ENCODE assay signal across 8 cellular contexts in the genomic region with DNA sequence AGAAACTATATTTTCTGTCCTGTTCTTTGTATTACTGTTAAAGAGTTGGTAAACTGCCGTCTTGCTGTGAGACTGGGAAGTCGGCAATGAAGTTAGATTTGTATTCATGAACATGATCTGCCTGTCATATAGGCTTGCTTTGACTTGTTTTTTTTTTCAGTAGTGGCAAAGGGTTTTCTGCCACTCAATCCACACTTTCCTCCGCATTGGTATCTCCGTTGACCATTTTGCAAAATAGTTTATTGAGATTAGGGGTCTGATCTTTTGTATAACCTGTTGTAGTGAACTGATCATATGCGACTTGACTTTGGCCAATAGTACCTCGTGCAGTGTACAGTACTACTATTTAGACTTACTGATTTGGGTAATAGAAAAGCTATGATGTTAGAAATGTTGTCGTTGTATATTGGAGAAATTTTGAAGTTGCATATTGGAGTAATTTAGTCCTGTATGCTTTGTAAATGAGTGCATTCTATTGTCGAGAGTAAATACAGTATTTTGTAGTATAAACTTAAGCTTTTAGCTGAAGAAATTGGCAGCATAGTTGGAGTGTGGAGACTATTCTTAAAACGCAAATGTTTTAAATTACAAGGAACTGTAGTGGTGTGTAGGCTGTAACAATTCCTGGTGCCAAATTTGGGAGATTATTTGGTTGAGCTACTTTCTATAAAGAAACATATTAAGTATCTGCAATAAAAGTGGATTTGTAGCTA. TPM values are rescaled to one million over a fixed set of nuclear protein-coding genes. Genes with fewer than 3 reads are reported as not detected.
DNase-seq lines count a peak whose midpoint lies in the region; ATAC-seq and TF ChIP-seq lines count a peak whose summit lies in the region.

No MANE protein-coding gene starts in this region.

- no peaks in the 10 kb centered on the region for H3K9me3 Mint-ChIP-seq in MCF 10A (ENCODE audit: unreplicated experiment)
- no peaks in the 10 kb centered on the region for H3K9me3 Mint-ChIP-seq in activated CD8-positive, alpha-beta T cell treated with anti-CD3 and anti-CD28 coated beads, Interleukin-2, amount 10 ng/mL, durations not matched to agents 7 days and 5 days (ENCODE audit: insufficient read depth)

- no peaks in the 10 kb centered on the region for H3K27me3 Mint-ChIP-seq in MCF 10A (ENCODE audit: insufficient read depth, unreplicated experiment)
- H3K27me3 Mint-ChIP-seq in activated CD8-positive, alpha-beta T cell treated with anti-CD3 and anti-CD28 coated beads, Interleukin-2, amount 10 ng/mL, durations not matched to agents 7 days and 5 days (ENCODE audit: low read depth) = no peaks in the 10 kb centered on the region

- in situ Hi-C loops in ACHN (cut with HindIII; ENCODE audit: low pct_ligation_motif_present, low pct_unique_long_range_greater_than_20kb, low sequenced_read_pairs) = no loop called here

- H3K9ac ChIP-seq in HUES48 (ENCODE audit: low read depth, low read length) = no peak overlapping the region

- H3K36me3 ChIP-seq in HUES48 (ENCODE audit: control insufficient read depth, insufficient read depth, low read length) = no peaks in the 10 kb centered on the region

- TF ChIP-seq CTCF in MCF 10A (IDR thresholded peaks at IDR 0.05; ENCODE audit: unreplicated experiment) = no peak

- H3K27ac Mint-ChIP-seq in MCF 10A (ENCODE audit: low read depth, unreplicated experiment) = no peak overlapping the region
- H3K27ac Mint-ChIP-seq in activated CD8-positive, alpha-beta T cell treated with anti-CD3 and anti-CD28 coated beads, Interleukin-2, amount 10 ng/mL, durations not matched to agents 7 days and 5 days = no peak overlapping the region

- peaks cover 17% of the 10 kb centered on the region for H3K4me1 Mint-ChIP-seq in MCF 10A (ENCODE audit: insufficient read depth, unreplicated experiment)
- peaks cover 17% of the 10 kb centered on the region for H3K4me1 Mint-ChIP-seq in activated CD8-positive, alpha-beta T cell treated with anti-CD3 and anti-CD28 coated beads, Interleukin-2, amount 10 ng/mL, durations not matched to agents 7 days and 5 days (ENCODE audit: low read depth)

- CTCF ChIA-PET in MCF 10A (lab: Yijun Ruan, JAX) = interaction anchor here (0.5 to 1.3 kb wide), 10 partner anchors 29 to 223 kb away, joined by 3 to 7 read pairs (median 3); no protein-coding TSS in a partner anchor
- CTCF ChIA-PET in activated CD8-positive, alpha-beta T cell treated with anti-CD3 and anti-CD28 coated beads, Interleukin-2, amount 10 ng/mL, durations not matched to agents 7 days and 5 days (lab: Charles Lee) = interaction anchor here (0.8 to 1.9 kb wide), 11 partner anchors 10 to 790 kb away, joined by 3 to 7 read pairs (median 3); no protein-coding TSS in a partner anchor

- DNase-seq in ACHN (peak; percentile 4), MCF 10A (ENCODE audit: unreplicated experiment) (peak; percentile 29), medulla oblongata (ENCODE audit: extremely low spot score) (peak; percentile 16), GM19240 (ENCODE audit: insufficient read length, low spot score) (no peak)
- DNase-seq in activated effector memory CD4-positive, alpha-beta T cell treated with Interleukin-2 at 50 U/mL for 16 hours = no peak
- DNase-seq in activated CD8-positive, alpha-beta T cell treated with anti-CD3 and anti-CD28 coated beads, Interleukin-2, amount 10 ng/mL, durations not matched to agents 7 days and 5 days = no peak

- peaks cover 7% of the 10 kb centered on the region for H3K36me3 Mint-ChIP-seq in MCF 10A (ENCODE audit: insufficient read depth, unreplicated experiment)
- peaks cover 2% of the 10 kb centered on the region for H3K36me3 Mint-ChIP-seq in activated CD8-positive, alpha-beta T cell treated with anti-CD3 and anti-CD28 coated beads, Interleukin-2, amount 10 ng/mL, durations not matched to agents 7 days and 5 days (ENCODE audit: low read depth)

- BruUV-seq in MCF 10A (replicated peaks; lab: Mats Ljungman, UMichigan) = no TSS peak

- no peak overlapping the region for H3K4me3 Mint-ChIP-seq in MCF 10A (ENCODE audit: unreplicated experiment)
- H3K4me3 Mint-ChIP-seq in activated CD8-positive, alpha-beta T cell treated with anti-CD3 and anti-CD28 coated beads, Interleukin-2, amount 10 ng/mL, durations not matched to agents 7 days and 5 days = no peak overlapping the region

- H3K27me3 ChIP-seq in HUES48 (ENCODE audit: control insufficient read depth, insufficient read depth, low read length) = 0 out of 2 replicates have a peak, but pooled peaks cover 3% of the 10 kb centered on the region

- POLR2A ChIA-PET in MCF 10A (lab: Yijun Ruan, JAX) = interaction anchor here (0.6 to 5.8 kb wide), 18 partner anchors 9 to 225 kb away, joined by 3 to 84 read pairs (median 5); a partner anchor contains a TSS
- POLR2A ChIA-PET in activated CD8-positive, alpha-beta T cell treated with anti-CD3 and anti-CD28 coated beads, Interleukin-2, amount 10 ng/mL, durations not matched to agents 7 days and 5 days (lab: Charles Lee) = interaction anchor here (1.0 to 1.6 kb wide), 3 partner anchors 48 to 183 kb away, joined by 3 to 4 read pairs (median 4); a partner anchor contains a TSS

- H3K9me3 ChIP-seq in HUES48 (ENCODE audit: control insufficient read depth, insufficient read depth, low read length) = no peaks in the 10 kb centered on the region

- peaks cover 23% of the 10 kb centered on the region for H3K4me1 ChIP-seq in HUES48 (ENCODE audit: control insufficient read depth, insufficient read depth, low read length)

- intact Hi-C loops in MCF 10A (cut with micrococcal nuclease) = loop anchor here (5.0 kb wide), 2 partner anchors 50 to 55 kb away; no protein-coding TSS in a partner anchor

- H3K4me3 ChIP-seq in HUES48 (ENCODE audit: low read depth, low read length) = peak overlapping the region; percentile 92

- H3K27ac ChIP-seq in HUES48 (ENCODE audit: low read depth, low read length) = no peak overlapping the region

- no peak for ATAC-seq in HG02938 (IDR thresholded peaks at IDR 0.05; ENCODE audit: unreplicated experiment)
- no peak for ATAC-seq in activated CD8-positive, alpha-beta T cell treated with anti-CD3 and anti-CD28 coated beads, Interleukin-2, amount 10 ng/mL, durations not matched to agents 7 days and 5 days

RNA-seq across cellular contexts. Expression of a gene that starts 1.8 kb away (rescaled TPM):
- total RNA-seq in MCF 10A (2022) = 26.4 and 36.4 TPM in 2 replicates
- total RNA-seq in activated CD8-positive, alpha-beta T cell treated with anti-CD3 and anti-CD28 coated beads, Interleukin-2, amount 10 ng/mL, durations not matched to agents 7 days and 5 days = 10 to 100 TPM; 29.6 to 35.3 TPM

Comparison
In these comparisons a context has a peak if more than half of its experiments do, and no peak if none do; other contexts are left out.
1. DNase-seq: peak in ACHN (single experiment), MCF 10A (single experiment) and medulla oblongata (single experiment); none in GM19240 (single experiment), activated effector memory CD4-positive, alpha-beta T cell treated with Interleukin-2 at 50 U/mL for 16 hours (single experiment) and activated CD8-positive, alpha-beta T cell treated with anti-CD3 and anti-CD28 coated beads, Interleukin-2, amount 10 ng/mL, durations not matched to agents 7 days and 5 days (single experiment).